ENCODE assay signal across 1 cellular context in genomic region chr10:129375912-129376311, GRCh38.
TF ChIP-seq lines count a peak whose summit lies in the region.

No MANE protein-coding gene starts in this region.

TF ChIP-seq in HCT116, 20 proteins besides CTCF, POLR2A, EP300 and RAD21 (continued from another document):
- TF ChIP-seq EZH2 (IDR thresholded peaks at IDR 0.05) = no peak
